ENCODE assay signal across 17 cellular contexts in the genomic region with DNA sequence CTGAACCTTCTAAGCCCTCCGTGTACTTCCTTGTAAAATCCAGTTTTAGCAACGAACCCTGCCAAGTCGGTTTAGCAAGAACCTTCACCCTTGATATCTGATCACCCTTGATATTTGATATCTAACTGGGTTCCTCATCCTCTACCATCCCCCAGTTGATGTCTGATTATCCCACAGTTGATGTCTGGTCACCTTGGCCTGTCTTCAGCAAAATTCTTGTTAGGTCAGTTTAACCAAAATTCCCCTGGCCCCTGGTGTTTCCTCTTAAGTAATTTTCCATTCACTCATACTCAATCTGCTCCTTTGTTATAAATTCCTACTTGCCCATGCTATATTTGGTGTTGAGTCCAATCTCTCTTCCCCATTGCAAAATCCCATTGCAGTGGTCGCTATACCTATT.
"Had no signal": no experiment of that assay in that cellular context is flagged by ENCODE, and none has a peak within 500 bp of the region (broad histone marks: within the 10 kb centered on the region; RNA-seq: fewer than 3 reads in every experiment).

No MANE protein-coding gene starts in this region.

- H3K4me3 Mint-ChIP-seq: activated CD4-positive, alpha-beta memory T cell treated with anti-CD3 and anti-CD28 coated beads, Interleukin-2, amount 10 ng/mL, durations not matched to agents 7 days and 5 days; activated CD4-positive, alpha-beta T cell treated with anti-CD3 and anti-CD28 coated beads for 36 hours; activated T-cell treated with anti-CD3 and anti-CD28 coated beads, Interleukin-2, amount 50 U/mL, for 24 hours; mesothelial cell of epicardium; stimulated activated naive CD8-positive, alpha-beta T cell treated with anti-CD3 and anti-CD28 coated beads, Interleukin-15, amount 100 ng/mL, for 72 hours; T-helper 17 cell; type B pancreatic cell had no signal

- H3K9me3 ChIP-seq: spleen had no signal

- H3K27me3 ChIP-seq: spleen had no signal

- H3K4me1 ChIP-seq: spleen had no signal

- H3K4me3 ChIP-seq: lung, spleen had no signal

- DNase-seq: activated CD4-positive, alpha-beta memory T cell treated with anti-CD3 and anti-CD28 coated beads, Interleukin-2, amount 10 ng/mL, durations not matched to agents 7 days and 5 days; activated CD4-positive, alpha-beta T cell treated with anti-CD3 and anti-CD28 coated beads for 36 hours; activated naive CD4-positive, alpha-beta T cell treated with anti-CD3 and anti-CD28 coated beads, Interleukin-2, amount 50 U/mL, for 16 hours; activated T-cell treated with anti-CD3 and anti-CD28 coated beads, Interleukin-2, amount 50 U/mL, for 24 hours; central memory CD4-positive, alpha-beta T cell; cortex of kidney; effector CD4-positive, alpha-beta T cell; islet precursor cell; right cardiac atrium; spleen; stimulated activated CD4-positive, alpha-beta T cell treated with anti-CD3 and anti-CD28 coated beads, Interleukin-1b, Interleukin-23, amount 100 ng/mL, for 48 hours; stimulated activated naive CD8-positive, alpha-beta T cell treated with anti-CD3 and anti-CD28 coated beads, Interleukin-15, amount 100 ng/mL, for 72 hours; T-helper 17 cell had no signal

- H3K4me1 Mint-ChIP-seq: activated CD4-positive, alpha-beta memory T cell treated with anti-CD3 and anti-CD28 coated beads, Interleukin-2, amount 10 ng/mL, durations not matched to agents 7 days and 5 days; activated CD4-positive, alpha-beta T cell treated with anti-CD3 and anti-CD28 coated beads for 36 hours; mesothelial cell of epicardium; stimulated activated naive CD8-positive, alpha-beta T cell treated with anti-CD3 and anti-CD28 coated beads, Interleukin-15, amount 100 ng/mL, for 72 hours; T-helper 17 cell had no signal

- H3K9me3 Mint-ChIP-seq: activated T-cell treated with anti-CD3 and anti-CD28 coated beads, Interleukin-2, amount 50 U/mL, for 24 hours; mesothelial cell of epicardium; type B pancreatic cell had no signal

- ATAC-seq: activated CD4-positive, alpha-beta T cell treated with anti-CD3 and anti-CD28 coated beads for 36 hours; right cardiac atrium; stimulated activated naive CD8-positive, alpha-beta T cell treated with anti-CD3 and anti-CD28 coated beads, Interleukin-15, amount 100 ng/mL, for 72 hours; T-helper 17 cell had no signal

- H3K27ac ChIP-seq: spleen had no signal

- H3K36me3 ChIP-seq: spleen had no signal

- H3K27ac Mint-ChIP-seq: activated CD4-positive, alpha-beta memory T cell treated with anti-CD3 and anti-CD28 coated beads, Interleukin-2, amount 10 ng/mL, durations not matched to agents 7 days and 5 days; activated CD4-positive, alpha-beta T cell treated with anti-CD3 and anti-CD28 coated beads for 36 hours; activated T-cell treated with anti-CD3 and anti-CD28 coated beads, Interleukin-2, amount 50 U/mL, for 24 hours; mesothelial cell of epicardium; progenitor cell of endocrine pancreas; stimulated activated naive CD8-positive, alpha-beta T cell treated with anti-CD3 and anti-CD28 coated beads, Interleukin-15, amount 100 ng/mL, for 72 hours; T-helper 17 cell; type B pancreatic cell had no signal

- H3K36me3 Mint-ChIP-seq: mesothelial cell of epicardium, type B pancreatic cell had no signal

- H3K27me3 Mint-ChIP-seq: activated CD4-positive, alpha-beta memory T cell treated with anti-CD3 and anti-CD28 coated beads, Interleukin-2, amount 10 ng/mL, durations not matched to agents 7 days and 5 days; activated CD4-positive, alpha-beta T cell treated with anti-CD3 and anti-CD28 coated beads for 36 hours; activated T-cell treated with anti-CD3 and anti-CD28 coated beads, Interleukin-2, amount 50 U/mL, for 24 hours; progenitor cell of endocrine pancreas; stimulated activated naive CD8-positive, alpha-beta T cell treated with anti-CD3 and anti-CD28 coated beads, Interleukin-15, amount 100 ng/mL, for 72 hours; T-helper 17 cell; type B pancreatic cell had no signal
